In genomic region chr15:45645026-45645980, GRCh38 we compare ENCODE assay signal across 9 cellular contexts. TPM values are rescaled to one million over a fixed set of nuclear protein-coding genes. Genes with fewer than 3 reads are reported as not detected.
DNase-seq lines count a peak whose midpoint lies in the region; ATAC-seq and TF ChIP-seq lines count a peak whose summit lies in the region.
"Had no signal": no experiment of that assay in that cellular context is flagged by ENCODE, and none has a peak within 500 bp of the region (broad histone marks: within the 10 kb centered on the region; RNA-seq: fewer than 3 reads in every experiment).

No MANE protein-coding gene starts in this region.

- H3K36me3 ChIP-seq in upper lobe of left lung, result no peaks in the 10 kb centered on the region

- WGBS in upper lobe of left lung, 2 donors, result 50 to 54% methylated on average over 9 of the region's 9 CpGs

- DNase-seq in Right ventricle myocardium inferior (ENCODE audit: missing footprints) (no peak), Right ventricle myocardium superior (no peak), kidney tubule cell (ENCODE audit: low spot score) (peak; percentile 67), upper lobe of left lung (peak in 1 of 2 donors; percentile 67)
- no peak for DNase-seq in activated naive CD8-positive, alpha-beta T cell treated with anti-CD3 and anti-CD28 coated beads for 36 hours
- no peak for DNase-seq in stimulated activated CD4-positive, alpha-beta T cell treated with anti-CD3 and anti-CD28 coated beads, Interleukin-12 subunit alpha, Interleukin-12 subunit beta, amount 100 ng/mL, for 4 hours
- DNase-seq: Karpas-422 had no signal

- H3K27me3 ChIP-seq in upper lobe of left lung, result no peaks in the 10 kb centered on the region

- H3K27ac Mint-ChIP-seq in activated naive CD8-positive, alpha-beta T cell treated with anti-CD3 and anti-CD28 coated beads for 36 hours, result peak overlapping the region; percentile 39

- H3K36me3 Mint-ChIP-seq in activated naive CD8-positive, alpha-beta T cell treated with anti-CD3 and anti-CD28 coated beads for 36 hours, result peaks cover 26% of the 10 kb centered on the region

- H3K4me1 Mint-ChIP-seq in activated naive CD8-positive, alpha-beta T cell treated with anti-CD3 and anti-CD28 coated beads for 36 hours, result peaks cover 69% of the 10 kb centered on the region

- ATAC-seq in Right ventricle myocardium inferior (peak; percentile 32), Right ventricle myocardium superior (ENCODE audit: poor library complexity) (no peak), upper lobe of left lung (ENCODE audit: low FRiP score in 2 of 2) (peak; percentile 51 to 60), GM21381 (IDR thresholded peaks at IDR 0.05; ENCODE audit: unreplicated experiment) (no peak), GM18873 (IDR thresholded peaks at IDR 0.05; ENCODE audit: low FRiP score, unreplicated experiment) (no peak)

- intact Hi-C loops in Right ventricle myocardium inferior (cut with DNase I), result no loop called here
- intact Hi-C loops in Right ventricle myocardium superior (cut with DNase I), result no loop called here

- H3K9me3 ChIP-seq in upper lobe of left lung, result no peaks in the 10 kb centered on the region

- peak in 1 of 4 donors; percentile 16 for TF ChIP-seq POLR2A in upper lobe of left lung (IDR thresholded peaks at IDR 0.05)

- peak; percentile 34 to 77 (median 66) for TF ChIP-seq EP300 in upper lobe of left lung (IDR thresholded peaks at IDR 0.05)

- H3K27ac ChIP-seq in upper lobe of left lung, result peak overlapping the region; percentile 68 to 75 (median 74)

- H3K9me3 Mint-ChIP-seq in activated naive CD8-positive, alpha-beta T cell treated with anti-CD3 and anti-CD28 coated beads for 36 hours, result no peaks in the 10 kb centered on the region

- H3K4me1 ChIP-seq in upper lobe of left lung, result peaks cover 77 to 89% (median 81%) of the 10 kb centered on the region in 4 donors

- peak overlapping the region in 2 of 4 donors; percentile 2 to 11 for H3K4me3 ChIP-seq in upper lobe of left lung

- no peaks in the 10 kb centered on the region for H3K27me3 Mint-ChIP-seq in activated naive CD8-positive, alpha-beta T cell treated with anti-CD3 and anti-CD28 coated beads for 36 hours

- TF ChIP-seq CTCF in upper lobe of left lung (IDR thresholded peaks at IDR 0.05), result no peak

- H3K4me3 Mint-ChIP-seq in activated naive CD8-positive, alpha-beta T cell treated with anti-CD3 and anti-CD28 coated beads for 36 hours, result no peak overlapping the region

RNA-seq across cellular contexts. Expression of gene SQOR, which starts 10.5 kb away (rescaled TPM):
- total RNA-seq in Right ventricle myocardium inferior (21.5 TPM), Right ventricle myocardium superior (18.5 TPM), upper lobe of left lung (100 to 1,000 TPM in 4 of 6 donors, 10 to 100 TPM in 2; 74.7 to 181 (median 110) TPM)
- 10 to 100 TPM; 54.6 to 57.0 TPM for total RNA-seq in activated naive CD8-positive, alpha-beta T cell treated with anti-CD3 and anti-CD28 coated beads for 36 hours

RNA-seq across cellular contexts. Expression of gene BLOC1S6, which starts 58.1 kb away (rescaled TPM):
- total RNA-seq in Right ventricle myocardium inferior (25.0 TPM), Right ventricle myocardium superior (21.9 TPM), upper lobe of left lung (10 to 100 TPM; 20.9 to 51.6 (median 36.9) TPM)
- total RNA-seq in activated naive CD8-positive, alpha-beta T cell treated with anti-CD3 and anti-CD28 coated beads for 36 hours, result 10 to 100 TPM; 49.2 to 49.7 TPM

Comparison
In these comparisons a context has a peak if more than half of its experiments do, and no peak if none do; other contexts are left out.
1. ATAC-seq: peak in Right ventricle myocardium inferior (single experiment) and upper lobe of left lung (2 of 2); none in Right ventricle myocardium superior (single experiment), GM21381 (single experiment) and GM18873 (single experiment).